ENCODE assay signal across 25 cellular contexts in the genomic region with DNA sequence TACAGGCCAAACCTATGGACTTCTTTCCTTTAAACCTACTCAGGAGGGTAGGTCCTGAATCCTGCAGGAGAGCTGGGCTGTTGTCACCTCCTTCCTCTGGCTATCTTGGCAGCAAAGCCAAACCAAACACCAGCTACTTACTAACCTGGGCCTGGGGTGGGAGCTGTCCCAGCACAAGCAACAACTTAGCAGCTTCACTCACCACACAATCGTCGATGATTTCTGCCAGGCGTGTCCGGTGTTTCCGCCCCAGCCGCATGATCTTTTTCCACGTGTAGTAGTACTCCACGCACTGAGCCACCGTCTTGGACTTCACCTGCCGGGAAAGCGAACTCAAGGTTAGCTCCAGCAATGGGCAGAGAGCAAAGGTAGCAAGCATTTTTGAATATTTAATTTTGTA. TPM values are rescaled to one million over a fixed set of nuclear protein-coding genes. Genes with fewer than 3 reads are reported as not detected.
DNase-seq lines count a peak whose midpoint lies in the region; ATAC-seq, FAIRE-seq and TF ChIP-seq lines count a peak whose summit lies in the region.
"Had no signal": no experiment of that assay in that cellular context is flagged by ENCODE, and none has a peak within 500 bp of the region (broad histone marks: within the 10 kb centered on the region; RNA-seq: fewer than 3 reads in every experiment).

No MANE protein-coding gene starts in this region.

- H3K9me2 ChIP-seq in PC-3 (replicated peaks; ENCODE audit: low read length) = no peaks in the 10 kb centered on the region

- ATAC-seq in PC-3 (peak; percentile 65), body of pancreas (peak; percentile 66), HG03378 (IDR thresholded peaks at IDR 0.05; ENCODE audit: unreplicated experiment) (no peak), HG02763 (IDR thresholded peaks at IDR 0.05; ENCODE audit: unreplicated experiment) (no peak)
- ATAC-seq: CD8-positive, alpha-beta T cell; HCT116; Panc1 had no signal

- no TSS peak for BruUV-seq in PC-3 (replicated peaks; lab: Mats Ljungman, UMichigan)

- peaks cover 25% of the 10 kb centered on the region for H3K4me1 ChIP-seq in HUES48 (ENCODE audit: control insufficient read depth, insufficient read depth, low read length)
- H3K4me1 ChIP-seq in PC-3 (ENCODE audit: insufficient read depth, low read length) = peaks cover 29% of the 10 kb centered on the region
- no peaks in the 10 kb centered on the region for H3K4me1 ChIP-seq in body of pancreas
- peaks cover 0 to 3% of the 10 kb centered on the region in 2 donors for H3K4me1 ChIP-seq in kidney (ENCODE audit: control insufficient read depth in 1 of 2, insufficient read depth in 1 of 2, low read depth in 1 of 2, low read length in 2 of 2)
- H3K4me1 ChIP-seq: Caco-2 had no signal

- no peaks in the 10 kb centered on the region for H3F3A ChIP-seq in PC-3 (ENCODE audit: low read length, unreplicated experiment)

- no peak for TF ChIP-seq POLR2A in body of pancreas (IDR thresholded peaks at IDR 0.05)

- intact Hi-C loops in PC-3 (cut with micrococcal nuclease) = no loop called here
- intact Hi-C loops in body of pancreas (cut with DNase I) = no loop called here
- intact Hi-C loops in kidney (cut with DNase I) = no loop called here

- H3K4me3 ChIP-seq in HUES48 (ENCODE audit: low read depth, low read length) (no peak overlapping the region), PC-3 (ENCODE audit: low read length) (no peak overlapping the region), body of pancreas (no peak overlapping the region), kidney (ENCODE audit: low read length in 2 of 2) (no peak overlapping the region)
- H3K4me3 ChIP-seq: GM23248 had no signal

- 57 to 88% methylated on average over 11 of the region's 11 CpGs for WGBS in body of pancreas, 2 donors

- H3K9me3 ChIP-seq in HUES48 (ENCODE audit: control insufficient read depth, insufficient read depth, low read length) (no peaks in the 10 kb centered on the region), PC-3 (ENCODE audit: low read length) (no peaks in the 10 kb centered on the region), body of pancreas (no peaks in the 10 kb centered on the region), kidney (ENCODE audit: control insufficient read depth in 1 of 2, low read length in 2 of 2) (no peaks in the 10 kb centered on the region)
- H3K9me3 ChIP-seq: Caco-2 had no signal

- H3K9ac ChIP-seq in HUES48 (ENCODE audit: low read depth, low read length) (no peak overlapping the region), PC-3 (ENCODE audit: low read length) (no peak overlapping the region), kidney (ENCODE audit: low read length in 2 of 2) (no peak overlapping the region)
- H3K9ac ChIP-seq: GM23248 had no signal

- no peaks in the 10 kb centered on the region for H4K20me1 ChIP-seq in PC-3 (ENCODE audit: low read length)

- no peak overlapping the region for H2AFZ ChIP-seq in PC-3 (ENCODE audit: low read length)
- H2AFZ ChIP-seq: GM23248 had no signal

- peak; percentile 68 for DNase-seq in PC-3
- DNase-seq in body of pancreas = peak in 1 of 4 donors; percentile 62
- DNase-seq in kidney = peak; percentile 85
- no peak for DNase-seq in NCI-H1694 (lab: John Stamatoyannopoulos, UW)
- DNase-seq in DMS153 (lab: John Stamatoyannopoulos, UW) = no peak
- DNase-seq: Caco-2; CD8-positive, alpha-beta T cell; DMS79 treated with DMSO at 0.1 percent for 48 hours; GM23248; KBM-7; MM.1S; NCI-H1417; NCI-H1694 treated with DMSO at 0.1 percent for 48 hours; NCI-H2081; NCI-H2227 treated with DMSO at 0.1 percent for 48 hours; NCI-H526 treated with DMSO at 0.1 percent for 48 hours; SHP77 treated with DMSO at 0.1 percent for 48 hours had no signal

- H3K27ac ChIP-seq in HUES48 (ENCODE audit: low read depth, low read length) (peak overlapping the region; percentile 23), PC-3 (ENCODE audit: low read length) (peak overlapping the region; percentile 35), body of pancreas (no peak overlapping the region), kidney (ENCODE audit: low read depth in 2 of 2, low read length in 2 of 2) (no peak overlapping the region)
- H3K27ac ChIP-seq: C4-2B, GM23248 had no signal

- no peak for TF ChIP-seq CTCF in PC-3 (conservative IDR thresholded peaks at IDR 0.05; ENCODE audit: low read depth, low read length)
- no peak for TF ChIP-seq CTCF in body of pancreas (IDR thresholded peaks at IDR 0.05)
- TF ChIP-seq CTCF in kidney (IDR thresholded peaks at IDR 0.05; ENCODE audit: borderline replicate concordance, extremely low read depth, insufficient read depth) = no peak

- H3K79me2 ChIP-seq in PC-3 (ENCODE audit: low read length) = 0 out of 2 replicates have a peak, but pooled peaks cover 6% of the 10 kb centered on the region

- no peak overlapping the region for H3K4me2 ChIP-seq in PC-3 (ENCODE audit: low read length)

- H3K36me3 ChIP-seq in HUES48 (ENCODE audit: control insufficient read depth, insufficient read depth, low read length) (peaks cover 59% of the 10 kb centered on the region), PC-3 (ENCODE audit: low read depth, low read length) (peaks cover 31% of the 10 kb centered on the region), body of pancreas (replicated peaks in 1 of 2; ENCODE audit: insufficient read depth in 1 of 2, low read depth in 2 of 2) (no peaks in the 10 kb centered on the region), kidney (ENCODE audit: control insufficient read depth in 1 of 2, insufficient read depth in 2 of 2, low read length in 2 of 2) (peaks cover 0 to 8% of the 10 kb centered on the region in 2 donors)

- POLR2A ChIA-PET in PC-3 (lab: Charles Lee; ENCODE audit: unreplicated experiment) = no interaction called here

- H3K27me3 ChIP-seq in HUES48 (ENCODE audit: control insufficient read depth, insufficient read depth, low read length) = no peaks in the 10 kb centered on the region
- no peaks in the 10 kb centered on the region for H3K27me3 ChIP-seq in PC-3 (ENCODE audit: low read length)
- H3K27me3 ChIP-seq in body of pancreas = no peaks in the 10 kb centered on the region

- CTCF ChIA-PET in PC-3 (lab: Charles Lee) = no interaction called here

- no peak for FAIRE-seq in kidney (lab: Jason Lieb, UNC)
- FAIRE-seq: GM12892 had no signal

RNA-seq across cellular contexts. Expression of gene MRPS10, which starts 25.4 kb away (rescaled TPM):
- total RNA-seq in PC-3 (2014; rRNA removed) (72.2 and 82.1 TPM in 2 replicates), body of pancreas (10 to 100 TPM in 1 of 2 donors, 1 to 10 TPM in 1; 8.9 to 14.0 TPM), kidney (28.0 TPM)
- 39.6 TPM for polyA plus RNA-seq in kidney (ENCODE audit: insufficient read depth, low read depth, low replicate concordance)

RNA-seq across cellular contexts. Expression of gene GUCA1B, which starts 48.3 kb away (rescaled TPM):
- total RNA-seq in PC-3 (2014; rRNA removed) (1.2 and 2.8 TPM in 2 replicates), body of pancreas (not detected), kidney (0.60 TPM)
- polyA plus RNA-seq in kidney (ENCODE audit: insufficient read depth, low read depth, low replicate concordance) = not detected
- total RNA-seq: HT-29 had no signal
- polyA plus RNA-seq: GM23248 had no signal

Comparison
In these comparisons a context has a peak if more than half of its experiments do, and no peak if none do; other contexts are left out.
1. H3K27ac ChIP-seq: peak in HUES48 (single experiment) and PC-3 (single experiment); none in body of pancreas (0 of 4) and kidney (0 of 2).
2. ATAC-seq: peak in PC-3 (single experiment) and body of pancreas (single experiment); none in HG03378 (single experiment) and HG02763 (single experiment).
3. DNase-seq: peak in PC-3 (single experiment) and kidney (single experiment); none in NCI-H1694 (single experiment) and DMS153 (single experiment).